In genomic region chr15:41383974-41384749, GRCh38 we compare ENCODE assay signal across 3 cellular contexts. TPM values are rescaled to one million over a fixed set of nuclear protein-coding genes. Genes with fewer than 3 reads are reported as not detected.
"Had no signal": no experiment of that assay in that cellular context is flagged by ENCODE, and none has a peak within 500 bp of the region (broad histone marks: within the 10 kb centered on the region; RNA-seq: fewer than 3 reads in every experiment).

No MANE protein-coding gene starts in this region.

RNA-seq across cellular contexts. Expression of gene OIP5, which starts 51.8 kb away (rescaled TPM):
- total RNA-seq: left ventricle myocardium superior, mesenteric fat pad, myocyte had no signal
